ENCODE assay signal across 20 cellular contexts in the genomic region with DNA sequence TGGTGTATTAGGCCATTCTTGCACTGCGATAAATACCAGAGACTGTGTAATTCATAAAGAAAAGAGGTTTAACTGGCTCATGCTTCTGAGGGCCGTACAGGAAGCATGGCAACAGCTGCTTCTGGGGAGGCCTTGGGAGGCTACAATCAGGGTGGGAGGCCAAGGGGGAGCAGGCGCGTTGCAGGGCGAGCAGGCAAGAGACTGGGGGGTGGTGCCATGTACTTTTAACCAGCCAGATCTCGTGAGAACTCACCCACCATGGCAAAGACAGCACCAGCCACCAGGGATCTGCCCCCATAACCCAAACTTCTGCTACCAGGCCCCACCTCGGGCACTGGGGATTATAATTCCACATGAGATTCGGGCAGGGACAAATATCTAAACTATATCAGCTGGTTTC. TPM values are rescaled to one million over a fixed set of nuclear protein-coding genes. Genes with fewer than 3 reads are reported as not detected.
DNase-seq lines count a peak whose midpoint lies in the region; ATAC-seq, FAIRE-seq and TF ChIP-seq lines count a peak whose summit lies in the region.
"Had no signal": no experiment of that assay in that cellular context is flagged by ENCODE, and none has a peak within 500 bp of the region (broad histone marks: within the 10 kb centered on the region; RNA-seq: fewer than 3 reads in every experiment).

No MANE protein-coding gene starts in this region.

- H3K27me3 ChIP-seq in RWPE2 (ENCODE audit: insufficient read depth, poor library complexity, severe bottlenecking) = no peaks in the 10 kb centered on the region
- no peaks in the 10 kb centered on the region for H3K27me3 ChIP-seq in H1 (replicated peaks in 1 of 4; ENCODE audit: control insufficient read depth in 3 of 4, extremely low read depth in 1 of 4, insufficient read depth in 3 of 4, low read length in 3 of 4)
- H3K27me3 ChIP-seq in upper lobe of right lung = no peaks in the 10 kb centered on the region
- H3K27me3 ChIP-seq: BLaER1 had no signal

- intact Hi-C loops in upper lobe of right lung (cut with DNase I) = no loop called here

- H4K91ac ChIP-seq in H1 (replicated peaks; ENCODE audit: insufficient read length, low read length) = no peak overlapping the region

- H3K18ac ChIP-seq in H1 (ENCODE audit: extremely low read depth, low read length) = no peak overlapping the region

- H3K9ac ChIP-seq in H1 (replicated peaks in 1 of 4; ENCODE audit: extremely low read depth in 1 of 4, low read depth in 3 of 4, low read length in 3 of 4) = no peak overlapping the region
- H3K9ac ChIP-seq: BLaER1 had no signal

- H3K56ac ChIP-seq in H1 (replicated peaks; ENCODE audit: insufficient read length, low read depth, low read length) = no peak overlapping the region

- no peak overlapping the region for H3K14ac ChIP-seq in H1 (ENCODE audit: insufficient read length)

- FAIRE-seq in H1 (lab: Jason Lieb, UNC) = no peak
- FAIRE-seq: GM12878, GM19239 had no signal

- CTCF ChIA-PET in H1 (lab: Charles Lee; ENCODE audit: partially characterized antibody) = interaction anchor here (0.6 to 4.2 kb wide), 6 partner anchors 16 to 437 kb away, joined by 3 to 19 read pairs (median 4); no protein-coding TSS in a partner anchor

- 0 out of 2 replicates have a peak overlapping the region, but pooled peaks have one; percentile 2 for H4K8ac ChIP-seq in H1 (ENCODE audit: extremely low read depth, insufficient read depth, low read length)

- no peak for TF ChIP-seq RAD21 in H1 (IDR thresholded peaks at IDR 0.05 in 1 of 2, conservative IDR thresholded peaks at IDR 0.05 in 1 of 2; ENCODE audit: low read depth in 2 of 2, low read length in 2 of 2)

- no peak overlapping the region for H2BK20ac ChIP-seq in H1 (ENCODE audit: low read length)

- DNase-seq in D341Med (ENCODE audit: low spot score) (peak; percentile 18), RWPE2 (ENCODE audit: low spot score) (no peak), H1 (ENCODE audit: low read depth in 1 of 2, low spot score in 2 of 2) (no peak), upper lobe of right lung (peak; percentile 26), NCI-H1417 (lab: John Stamatoyannopoulos, UW) (no peak)
- DNase-seq: 8988T; CD4-positive, alpha-beta memory T cell; DMS 273 treated with DMSO at 0.1 percent for 48 hours; DMS53; DND-41; EL had no signal

- no peak overlapping the region for H3K23ac ChIP-seq in H1 (ENCODE audit: insufficient read length)

- H3K4me1 ChIP-seq in RWPE2 (ENCODE audit: insufficient read depth, poor library complexity, severe bottlenecking) (no peaks in the 10 kb centered on the region), H1 (replicated peaks in 1 of 4; ENCODE audit: control insufficient read depth in 3 of 4, insufficient read depth in 4 of 4, low read length in 3 of 4) (no peaks in the 10 kb centered on the region), upper lobe of right lung (no peaks in the 10 kb centered on the region)
- H3K4me1 ChIP-seq: HAP-1 had no signal

- H3K9me3 ChIP-seq in RWPE2 (ENCODE audit: severe bottlenecking) (no peaks in the 10 kb centered on the region), H1 (ENCODE audit: insufficient read depth in 2 of 2, low read depth in 1 of 2, low read length in 1 of 2) (peaks cover 2 to 4% of the 10 kb centered on the region in 2 experiments; a peak in 1 of 4 replicates), upper lobe of right lung (no peaks in the 10 kb centered on the region)
- H3K9me3 ChIP-seq: BLaER1, HAP-1 had no signal

- TF ChIP-seq EP300 in H1 (IDR thresholded peaks at IDR 0.05; ENCODE audit: borderline replicate concordance in 1 of 2, low read depth in 2 of 2, low read length in 2 of 2) = no peak

- no peaks in the 10 kb centered on the region for H3K79me1 ChIP-seq in H1 (ENCODE audit: low read depth, low read length)

- TF ChIP-seq POLR2A in H1 (IDR thresholded peaks at IDR 0.05; ENCODE audit: control extremely low read depth in 1 of 2, low read depth in 2 of 2, low read length in 2 of 2) = no peak

- no peak overlapping the region for H3K4ac ChIP-seq in H1 (replicated peaks; ENCODE audit: insufficient read length, low read depth, low read length)

- H3K27ac ChIP-seq in RWPE2 (ENCODE audit: poor library complexity, severe bottlenecking) (peak overlapping the region; percentile 7), H1 (ENCODE audit: low read depth, low read length) (no peak overlapping the region), upper lobe of right lung (no peak overlapping the region)
- H3K27ac ChIP-seq: BLaER1 had no signal

- H4K20me1 ChIP-seq in H1 (replicated peaks in 1 of 2; ENCODE audit: control insufficient read depth in 1 of 2, insufficient read depth in 2 of 2, low read length in 2 of 2) = no peaks in the 10 kb centered on the region
- H4K20me1 ChIP-seq: BLaER1 had no signal

- no peak for ATAC-seq in RWPE2 (ENCODE audit: low read depth)
- ATAC-seq in upper lobe of right lung = no peak
- ATAC-seq in HG03442 (IDR thresholded peaks at IDR 0.05; ENCODE audit: unreplicated experiment) = no peak
- ATAC-seq in GM18498 (IDR thresholded peaks at IDR 0.05; ENCODE audit: unreplicated experiment) = no peak
- ATAC-seq: GM12878 had no signal

- H2AK5ac ChIP-seq in H1 (ENCODE audit: low read depth, low read length) = no peak overlapping the region

- H2BK120ac ChIP-seq in H1 (replicated peaks; ENCODE audit: low read depth, low read length) = no peak overlapping the region

- no peaks in the 10 kb centered on the region for H3K79me2 ChIP-seq in H1 (ENCODE audit: control insufficient read depth in 1 of 2, insufficient read depth in 2 of 2, low read length in 2 of 2)

- TF ChIP-seq CTCF in RWPE2 (IDR thresholded peaks at IDR 0.05; ENCODE audit: poor library complexity, severe bottlenecking) (no peak), H1 (IDR thresholded peaks at IDR 0.05; ENCODE audit: control extremely low read depth in 1 of 3, insufficient read depth in 1 of 3, low read depth in 1 of 3, low read length in 3 of 3) (no peak), upper lobe of right lung (IDR thresholded peaks at IDR 0.05) (no peak)

- no peak overlapping the region for H4K5ac ChIP-seq in H1 (ENCODE audit: insufficient read length, low read depth, low read length)

- H2BK12ac ChIP-seq in H1 (ENCODE audit: low read depth, low read length) = no peak overlapping the region

- 88% methylated on average over 8 of the region's 8 CpGs; no CpG with 5 or more reads in 1 of the 2 experiments for whole genome bisulfite sequencing in H1 (ENCODE audit: extremely low coverage in 1 of 2, insufficient coverage in 1 of 2, insufficient read length in 1 of 2, insufficient replicate concordance in 2 of 2, low coverage in 1 of 2, low lambda C conversion rate in 2 of 2, missing lambda C conversion rate in 1 of 2), 2 experiments

- H3K4me3 ChIP-seq in RWPE2 (ENCODE audit: severe bottlenecking) = no peak overlapping the region
- no peak overlapping the region for H3K4me3 ChIP-seq in H1 (ENCODE audit: extremely low read depth in 1 of 4, insufficient read depth in 2 of 4, low read depth in 3 of 4, low read length in 4 of 4)
- no peak overlapping the region for H3K4me3 ChIP-seq in upper lobe of right lung
- H3K4me3 ChIP-seq: BLaER1, GM12878, HAP-1 had no signal

- no peak overlapping the region for H2BK15ac ChIP-seq in H1 (ENCODE audit: low read length)

- H3K23me2 ChIP-seq in H1 (ENCODE audit: low read depth, low read length) = no peaks in the 10 kb centered on the region

- no peak overlapping the region for H3K4me2 ChIP-seq in H1 (ENCODE audit: insufficient read depth in 1 of 2, low read depth in 2 of 2, low read length in 2 of 2)

- no peak overlapping the region for H2AFZ ChIP-seq in H1 (ENCODE audit: low read length)

- no peak overlapping the region for H2BK5ac ChIP-seq in H1 (ENCODE audit: low read depth, low read length)

- POLR2A ChIA-PET in H1 (lab: Charles Lee; ENCODE audit: partially characterized antibody) = no interaction called here

- H3K36me3 ChIP-seq in RWPE2 (ENCODE audit: low read depth) (no peaks in the 10 kb centered on the region), H1 (ENCODE audit: control insufficient read depth in 2 of 4, insufficient read depth in 4 of 4, low read length in 3 of 4) (no peaks in the 10 kb centered on the region), upper lobe of right lung (no peaks in the 10 kb centered on the region)
- H3K36me3 ChIP-seq: BLaER1, HAP-1 had no signal

TF ChIP-seq in H1, 55 proteins besides CTCF, POLR2A, EP300 and RAD21 (continues in another document):
- TF ChIP-seq CBX8 (IDR thresholded peaks at IDR 0.05; ENCODE audit: borderline replicate concordance, low read depth, low read length) (no peak), POLR2AphosphoS5 (IDR thresholded peaks at IDR 0.05; ENCODE audit: low read depth, low read length) (no peak), USF2 (IDR thresholded peaks at IDR 0.05; ENCODE audit: low read length) (no peak), RBBP5 (IDR thresholded peaks at IDR 0.05; ENCODE audit: borderline replicate concordance, low read depth, low read length) (no peak), MAX (IDR thresholded peaks at IDR 0.05) (no peak), TAF7 (optimal IDR thresholded peaks at IDR 0.05; ENCODE audit: borderline replicate concordance, low read depth, low read length) (no peak), BACH1 (IDR thresholded peaks at IDR 0.05; ENCODE audit: low read length) (no peak), CTBP2 (IDR thresholded peaks at IDR 0.05; ENCODE audit: borderline replicate concordance, insufficient read depth, insufficient read length, low read length) (no peak), KDM4A (IDR thresholded peaks at IDR 0.05; ENCODE audit: low read depth, low read length, severe bottlenecking) (no peak), SP1 (IDR thresholded peaks at IDR 0.05; ENCODE audit: low read depth, low read length) (no peak)

RNA-seq across cellular contexts. Expression of gene RNF212, which starts 38.1 kb away (rescaled TPM):
- total RNA-seq in H1 (2021; fragmentation: NEBNext Ultra II Directional; extraction: Animal tissue kit (Norgen Biotek cat#: 25700)) = 3.4 and 3.9 TPM in 2 replicates
- 3.7 and 5.4 TPM in 2 replicates for polyA plus RNA-seq in H1 (2011; rRNA removed)
- polyA plus RNA-seq in H1 (2011; cell fraction: cytosol; rRNA removed) = 4.5 TPM
- 8.3 TPM for polyA plus RNA-seq in H1 (2011; cell fraction: nucleus; rRNA removed)
- 4.8 to 8.3 TPM (median 7.1 TPM) in 4 replicates for polyA plus RNA-seq in H1 (2012, experiment 1 of 2)
- polyA plus RNA-seq in H1 (2012, experiment 2 of 2) = 3.2 TPM
- polyA plus RNA-seq in H1 (2013, experiment 1 of 2) = 5.7 TPM
- polyA plus RNA-seq in H1 (2013, experiment 2 of 2) = 6.7 TPM
- polyA minus RNA-seq in H1 (2011; rRNA and poly(A)+ RNA removed) = 0.82 and 4.0 TPM in 2 replicates
- polyA minus RNA-seq in H1 (2011; cell fraction: cytosol; rRNA and poly(A)+ RNA removed) = 4.0 TPM
- polyA minus RNA-seq in H1 (2011; cell fraction: nucleus; rRNA and poly(A)+ RNA removed) = 4.8 TPM
- 6.9 TPM for total RNA-seq in upper lobe of right lung
- total RNA-seq: G401, GM12878, H4, HT-29 had no signal
- polyA plus RNA-seq: GM12878 had no signal

Comparison
In these comparisons a context has a peak if more than half of its experiments do, and no peak if none do; other contexts are left out.
1. DNase-seq: peak in D341Med (single experiment) and upper lobe of right lung (single experiment); none in RWPE2 (single experiment), H1 (0 of 2) and NCI-H1417 (0 of 3).